ENCODE assay signal across 1 cellular context in the genomic region with DNA sequence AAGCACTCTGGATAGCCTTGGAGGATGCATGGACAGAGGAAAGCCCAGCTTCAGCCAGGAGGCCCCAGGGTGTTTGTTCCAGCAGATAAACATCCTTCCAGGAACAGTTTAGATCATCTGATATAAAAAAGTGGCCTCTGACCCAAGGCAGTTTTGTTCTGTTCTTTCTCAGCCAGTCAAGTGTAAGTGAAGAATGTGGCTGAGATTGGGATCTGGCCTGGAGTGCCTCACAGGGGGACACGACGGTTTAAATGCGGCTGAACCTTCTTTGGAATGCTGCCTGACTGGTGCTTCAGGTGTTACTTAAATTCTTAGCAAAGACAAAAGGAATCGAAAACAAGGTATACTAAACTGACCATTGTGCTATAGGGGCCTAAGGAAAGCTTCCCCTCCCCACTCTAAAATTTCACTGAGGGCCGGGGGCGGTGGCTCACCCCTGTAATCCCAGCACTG.
TF ChIP-seq lines count a peak whose summit lies in the region.

No MANE protein-coding gene starts in this region.

TF ChIP-seq in IMR-90, 13 proteins besides CTCF, POLR2A, EP300 and RAD21 (continued from another document):
- TF ChIP-seq, protein P1, sequence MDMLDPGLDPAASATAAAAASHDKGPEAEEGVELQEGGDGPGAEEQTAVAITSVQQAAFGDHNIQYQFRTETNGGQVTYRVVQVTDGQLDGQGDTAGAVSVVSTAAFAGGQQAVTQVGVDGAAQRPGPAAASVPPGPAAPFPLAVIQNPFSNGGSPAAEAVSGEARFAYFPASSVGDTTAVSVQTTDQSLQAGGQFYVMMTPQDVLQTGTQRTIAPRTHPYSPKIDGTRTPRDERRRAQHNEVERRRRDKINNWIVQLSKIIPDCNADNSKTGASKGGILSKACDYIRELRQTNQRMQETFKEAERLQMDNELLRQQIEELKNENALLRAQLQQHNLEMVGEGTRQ (IDR thresholded peaks at IDR 0.05; ENCODE audit: low read depth, low read length) = no peak
- no peak for TF ChIP-seq SMC3 (IDR thresholded peaks at IDR 0.05; ENCODE audit: low read depth, low read length)
